10 cellular contexts compared by ENCODE assay signal in genomic region chr17:34378664-34379101, GRCh38. TPM values are rescaled to one million over a fixed set of nuclear protein-coding genes. Genes with fewer than 3 reads are reported as not detected.
DNase-seq lines count a peak whose midpoint lies in the region; ATAC-seq, FAIRE-seq and TF ChIP-seq lines count a peak whose summit lies in the region.
"Had no signal": no experiment of that assay in that cellular context is flagged by ENCODE, and none has a peak within 500 bp of the region (broad histone marks: within the 10 kb centered on the region; RNA-seq: fewer than 3 reads in every experiment).

No MANE protein-coding gene starts in this region.

- H3K9me3 Mint-ChIP-seq in activated B cell treated with CpG ODN at 0.5 μM for 24 hours: no peaks in the 10 kb centered on the region

- no peak for TF ChIP-seq RAD21 in HepG2 (CRISPR knock-in tag; IDR thresholded peaks at IDR 0.05)

- H3K9ac ChIP-seq in HepG2 (ENCODE audit: insufficient read depth, low read depth, low read length) (no peak overlapping the region), kidney (ENCODE audit: low read length in 2 of 2) (no peak overlapping the region)

- H3K4me1 Mint-ChIP-seq in activated B cell treated with CpG ODN at 0.5 μM for 24 hours: peaks cover 55% of the 10 kb centered on the region

- FAIRE-seq in HepG2 (lab: Jason Lieb, UNC): no peak
- FAIRE-seq in kidney (lab: Jason Lieb, UNC): no peak
- FAIRE-seq: G401.6 had no signal

- H3K79me2 ChIP-seq in HepG2 (ENCODE audit: insufficient read depth, low read length): no peaks in the 10 kb centered on the region

- H3K4me3 Mint-ChIP-seq in activated B cell treated with CpG ODN at 0.5 μM for 24 hours: peak overlapping the region; percentile 53

- ATAC-seq in GM18873 (IDR thresholded peaks at IDR 0.05; ENCODE audit: low FRiP score, unreplicated experiment): peak; percentile 69
- ATAC-seq in HG03196 (IDR thresholded peaks at IDR 0.05; ENCODE audit: unreplicated experiment): peak; percentile 71
- ATAC-seq in activated B cell treated with CpG ODN at 0.5 μM for 24 hours (ENCODE audit: low read depth): peak; percentile 79
- no peak for ATAC-seq in HepG2

- TF ChIP-seq EP300 in HepG2 (IDR thresholded peaks at IDR 0.05; ENCODE audit: low read depth in 2 of 2, low read length in 2 of 2): no peak
- TF ChIP-seq EP300 in HepG2 (CRISPR knock-in tag; IDR thresholded peaks at IDR 0.05; ENCODE audit: borderline replicate concordance): no peak

- no peaks in the 10 kb centered on the region for H4K20me1 ChIP-seq in HepG2 (ENCODE audit: insufficient read depth, low read length)

- H3K27me3 ChIP-seq in AG04450 (ENCODE audit: control insufficient read depth, insufficient read depth, low read length) (peaks cover 4% of the 10 kb centered on the region), HepG2 (ENCODE audit: control insufficient read depth in 1 of 2, insufficient read depth in 2 of 2, low read length in 2 of 2) (no peaks in the 10 kb centered on the region; a peak in 1 of 5 replicates)

- DNase-seq in AG04450 (ENCODE audit: low read depth, low spot score) (no peak), activated B cell treated with CpG ODN at 0.5 μM for 24 hours (no peak), ureter (ENCODE audit: low spot score) (no peak), HepG2 (ENCODE audit: low spot score) (no peak), kidney (no peak)
- DNase-seq in effector CD4-positive, alpha-beta T cell: no peak

- H3K9me3 ChIP-seq in AG04450 (ENCODE audit: control insufficient read depth, insufficient read depth, low read length): no peaks in the 10 kb centered on the region
- no peaks in the 10 kb centered on the region for H3K9me3 ChIP-seq in HepG2 (ENCODE audit: low read length)
- H3K9me3 ChIP-seq in kidney (ENCODE audit: control insufficient read depth in 1 of 2, low read length in 2 of 2): no peaks in the 10 kb centered on the region

- H3K4me3 ChIP-seq in AG04450 (ENCODE audit: low read depth, low read length) (no peak overlapping the region), HepG2 (replicated peaks in 1 of 3; ENCODE audit: insufficient read depth in 1 of 3, low read depth in 2 of 3, low read length in 3 of 3) (no peak overlapping the region), kidney (ENCODE audit: low read length in 2 of 2) (no peak overlapping the region)

- no TSS peak for BruUV-seq in HepG2 (replicated peaks; lab: Mats Ljungman, UMichigan)

- H2AFZ ChIP-seq in HepG2 (ENCODE audit: low read length): no peak overlapping the region

- H3K4me1 ChIP-seq in HepG2 (ENCODE audit: insufficient read depth, low read length) (no peaks in the 10 kb centered on the region), kidney (ENCODE audit: control insufficient read depth in 1 of 2, insufficient read depth in 1 of 2, low read depth in 1 of 2, low read length in 2 of 2) (peaks cover 0 to 2% of the 10 kb centered on the region in 2 donors)

- no peaks in the 10 kb centered on the region for H3K36me3 ChIP-seq in HepG2 (replicated peaks in 1 of 2; ENCODE audit: control insufficient read depth in 1 of 2, insufficient read depth in 2 of 2, low read length in 2 of 2)
- no peaks in the 10 kb centered on the region for H3K36me3 ChIP-seq in kidney (ENCODE audit: control insufficient read depth in 1 of 2, insufficient read depth in 2 of 2, low read length in 2 of 2)

- in situ Hi-C loops in HepG2 (cut with HindIII; ENCODE audit: extremely low pct_ligation_motif_present, low pct_unique_long_range_greater_than_20kb): no loop called here

- intact Hi-C loops in activated B cell treated with CpG ODN at 0.5 μM for 24 hours (cut with micrococcal nuclease): no loop called here
- intact Hi-C loops in HepG2 (cut with micrococcal nuclease; ENCODE audit: unreplicated experiment): no loop called here
- intact Hi-C loops in kidney (cut with DNase I): no loop called here

- TF ChIP-seq CTCF in AG04450 (IDR thresholded peaks at IDR 0.05; ENCODE audit: low read depth, low read length) (0 out of 2 replicates have a peak, but pooled peaks have one; percentile 6), activated B cell treated with CpG ODN at 0.5 μM for 24 hours (IDR thresholded peaks at IDR 0.05) (no peak), HepG2 (CRISPR knock-in tag; IDR thresholded peaks at IDR 0.05) (no peak), kidney (IDR thresholded peaks at IDR 0.05; ENCODE audit: borderline replicate concordance, extremely low read depth, insufficient read depth) (no peak)

- H3K27ac ChIP-seq in AG04450 (ENCODE audit: low read depth, low read length) (no peak overlapping the region), HepG2 (ENCODE audit: extremely low read length, insufficient read depth, low read length) (no peak overlapping the region), kidney (ENCODE audit: low read depth in 2 of 2, low read length in 2 of 2) (no peak overlapping the region)

- WGBS in HepG2 (ENCODE audit: low lambda C conversion rate): 3% methylated on average over 6 of the region's 6 CpGs

- no peaks in the 10 kb centered on the region for H3K36me3 Mint-ChIP-seq in activated B cell treated with CpG ODN at 0.5 μM for 24 hours (ENCODE audit: low read depth)

- CTCF ChIA-PET in AG04450 (lab: Charles Lee) (interaction anchor here (2.7 kb wide), 1 partner anchor 17 kb away, joined by 25 read pairs; no protein-coding TSS in a partner anchor), activated B cell treated with CpG ODN at 0.5 μM for 24 hours (lab: Charles Lee) (interaction anchor here (1.6 to 2.6 kb wide), 3 partner anchors 12 to 42 kb away, joined by 3 to 15 read pairs (median 8); no protein-coding TSS in a partner anchor), HepG2 (lab: Yijun Ruan, JAX; ENCODE audit: low intra/inter-chr PET ratio, low total read pairs) (no interaction called here)

- TF ChIP-seq POLR2A in HepG2 (IDR thresholded peaks at IDR 0.05; ENCODE audit: insufficient read depth in 1 of 2, low read depth in 2 of 2, low read length in 2 of 2): no peak

- H3K4me2 ChIP-seq in HepG2 (ENCODE audit: low read depth, low read length): no peak overlapping the region

- POLR2A ChIA-PET in AG04450 (lab: Yijun Ruan, JAX): no interaction called here
- POLR2A ChIA-PET in activated B cell treated with CpG ODN at 0.5 μM for 24 hours (lab: Charles Lee): no interaction called here
- POLR2A ChIA-PET in HepG2 (lab: Yijun Ruan, JAX): no interaction called here

- H3K27me3 Mint-ChIP-seq in activated B cell treated with CpG ODN at 0.5 μM for 24 hours: no peaks in the 10 kb centered on the region

- peak overlapping the region; percentile 76 for H3K27ac Mint-ChIP-seq in activated B cell treated with CpG ODN at 0.5 μM for 24 hours

RNA-seq across cellular contexts. Expression of gene CCL1, which starts 15.7 kb away (rescaled TPM):
- polyA plus RNA-seq in AG04450 (2011; rRNA removed): not detected in 2 replicates
- not detected in 2 replicates for polyA minus RNA-seq in AG04450 (2011; rRNA and poly(A)+ RNA removed)
- total RNA-seq in activated B cell treated with CpG ODN at 0.5 μM for 24 hours: not detected in 2 replicates
- total RNA-seq in ureter: not detected
- total RNA-seq in HepG2 (2016; rRNA removed; fragmentation: Illumina TruSeq; extraction: Trizol): not detected in 2 replicates
- total RNA-seq in HepG2 (2016; cell fraction: cytosol; rRNA removed; fragmentation: Illumina TruSeq; extraction: Trizol; ENCODE audit: low read depth): not detected in 2 replicates
- not detected in 2 replicates for total RNA-seq in HepG2 (2016; cell fraction: insoluble cytoplasmic fraction; rRNA removed; fragmentation: Illumina TruSeq; extraction: Trizol)
- not detected in 2 replicates for total RNA-seq in HepG2 (2016; cell fraction: membrane; rRNA removed; fragmentation: Illumina TruSeq; extraction: Trizol)
- total RNA-seq in HepG2 (2016; cell fraction: nucleus; rRNA removed; fragmentation: Illumina TruSeq; extraction: Trizol): not detected in 2 replicates
- polyA plus RNA-seq in HepG2 (2011; rRNA removed): not detected in 2 replicates
- polyA plus RNA-seq in HepG2 (2011; cell fraction: cytosol; rRNA removed): not detected in 2 replicates
- polyA plus RNA-seq in HepG2 (2011; cell fraction: nucleus; rRNA removed): not detected in 2 replicates
- polyA plus RNA-seq in HepG2 (2012): not detected in 2 replicates
- not detected in 2 replicates for polyA plus RNA-seq in HepG2 (2016; cell fraction: cytosol; fragmentation: Illumina TruSeq; extraction: Trizol; ENCODE audit: low read depth)
- not detected in 2 replicates for polyA plus RNA-seq in HepG2 (2016; cell fraction: insoluble cytoplasmic fraction; fragmentation: Illumina TruSeq; extraction: Trizol; ENCODE audit: low read depth)
- polyA plus RNA-seq in HepG2 (2016; cell fraction: membrane; fragmentation: Illumina TruSeq; extraction: Trizol; ENCODE audit: low read depth): not detected in 2 replicates
- not detected in 2 replicates for polyA plus RNA-seq in HepG2 (2016; cell fraction: nucleus; fragmentation: Illumina TruSeq; extraction: Trizol; ENCODE audit: insufficient read depth, low read depth)
- polyA minus RNA-seq in HepG2 (2011; rRNA and poly(A)+ RNA removed; ENCODE audit: low replicate concordance): not detected in 2 replicates
- polyA minus RNA-seq in HepG2 (2011; cell fraction: cytosol; rRNA and poly(A)+ RNA removed): not detected in 2 replicates
- polyA minus RNA-seq in HepG2 (2011; cell fraction: nucleus; rRNA and poly(A)+ RNA removed): not detected in 2 replicates
- not detected for total RNA-seq in kidney
- not detected for polyA plus RNA-seq in kidney (ENCODE audit: insufficient read depth, low read depth, low replicate concordance)

RNA-seq across cellular contexts. Expression of gene CCL13, which starts 22.4 kb away (rescaled TPM):
- polyA plus RNA-seq in AG04450 (2011; rRNA removed) (0.16 TPM in 1 of 2 replicates, not detected in the other), HepG2 (2011; rRNA removed) (not detected in 2 replicates), kidney (ENCODE audit: insufficient read depth, low read depth, low replicate concordance) (not detected)
- polyA minus RNA-seq in AG04450 (2011; rRNA and poly(A)+ RNA removed): 0.52 TPM in 1 of 2 replicates, not detected in the other
- total RNA-seq in activated B cell treated with CpG ODN at 0.5 μM for 24 hours (not detected in 2 replicates), ureter (2.1 TPM), HepG2 (2016; rRNA removed; fragmentation: Illumina TruSeq; extraction: Trizol) (not detected in 2 replicates), kidney (1.1 TPM)
- not detected in 2 replicates for total RNA-seq in HepG2 (2016; cell fraction: cytosol; rRNA removed; fragmentation: Illumina TruSeq; extraction: Trizol; ENCODE audit: low read depth)
- total RNA-seq in HepG2 (2016; cell fraction: insoluble cytoplasmic fraction; rRNA removed; fragmentation: Illumina TruSeq; extraction: Trizol): not detected in 2 replicates
- not detected in 2 replicates for total RNA-seq in HepG2 (2016; cell fraction: membrane; rRNA removed; fragmentation: Illumina TruSeq; extraction: Trizol)
- not detected in 2 replicates for total RNA-seq in HepG2 (2016; cell fraction: nucleus; rRNA removed; fragmentation: Illumina TruSeq; extraction: Trizol)
- polyA plus RNA-seq in HepG2 (2011; cell fraction: cytosol; rRNA removed): not detected in 2 replicates
- not detected in 2 replicates for polyA plus RNA-seq in HepG2 (2011; cell fraction: nucleus; rRNA removed)
- not detected in 2 replicates for polyA plus RNA-seq in HepG2 (2012)
- not detected in 2 replicates for polyA plus RNA-seq in HepG2 (2016; cell fraction: cytosol; fragmentation: Illumina TruSeq; extraction: Trizol; ENCODE audit: low read depth)
- not detected in 2 replicates for polyA plus RNA-seq in HepG2 (2016; cell fraction: insoluble cytoplasmic fraction; fragmentation: Illumina TruSeq; extraction: Trizol; ENCODE audit: low read depth)
- polyA plus RNA-seq in HepG2 (2016; cell fraction: membrane; fragmentation: Illumina TruSeq; extraction: Trizol; ENCODE audit: low read depth): not detected in 2 replicates
- not detected in 2 replicates for polyA plus RNA-seq in HepG2 (2016; cell fraction: nucleus; fragmentation: Illumina TruSeq; extraction: Trizol; ENCODE audit: insufficient read depth, low read depth)
- polyA minus RNA-seq in HepG2 (2011; rRNA and poly(A)+ RNA removed; ENCODE audit: low replicate concordance): not detected in 2 replicates
- polyA minus RNA-seq in HepG2 (2011; cell fraction: cytosol; rRNA and poly(A)+ RNA removed): not detected in 2 replicates
- not detected in 2 replicates for polyA minus RNA-seq in HepG2 (2011; cell fraction: nucleus; rRNA and poly(A)+ RNA removed)
- total RNA-seq: T-helper 2 cell treated with Interferon-gamma antibody and Interleukin-4, amounts not matched to agents 100 ng/mL and 5 ng/mL, for 36 hours had no signal

RNA-seq across cellular contexts. Expression of gene CCL8, which starts 59.4 kb away (rescaled TPM):
- polyA plus RNA-seq in AG04450 (2011; rRNA removed) (0.06 TPM in 1 of 2 replicates, not detected in the other), HepG2 (2011; rRNA removed) (not detected in 2 replicates), kidney (ENCODE audit: insufficient read depth, low read depth, low replicate concordance) (not detected)
- polyA minus RNA-seq in AG04450 (2011; rRNA and poly(A)+ RNA removed): not detected in 2 replicates
- total RNA-seq in activated B cell treated with CpG ODN at 0.5 μM for 24 hours (not detected in 2 replicates), ureter (not detected), HepG2 (2016; rRNA removed; fragmentation: Illumina TruSeq; extraction: Trizol) (not detected in 2 replicates), kidney (not detected)
- total RNA-seq in HepG2 (2016; cell fraction: cytosol; rRNA removed; fragmentation: Illumina TruSeq; extraction: Trizol; ENCODE audit: low read depth): not detected in 2 replicates
- total RNA-seq in HepG2 (2016; cell fraction: insoluble cytoplasmic fraction; rRNA removed; fragmentation: Illumina TruSeq; extraction: Trizol): not detected in 2 replicates
- not detected in 2 replicates for total RNA-seq in HepG2 (2016; cell fraction: membrane; rRNA removed; fragmentation: Illumina TruSeq; extraction: Trizol)
- not detected in 2 replicates for total RNA-seq in HepG2 (2016; cell fraction: nucleus; rRNA removed; fragmentation: Illumina TruSeq; extraction: Trizol)
- polyA plus RNA-seq in HepG2 (2011; cell fraction: cytosol; rRNA removed): not detected in 2 replicates
- polyA plus RNA-seq in HepG2 (2011; cell fraction: nucleus; rRNA removed): not detected in 2 replicates
- polyA plus RNA-seq in HepG2 (2012): not detected in 2 replicates
- not detected in 2 replicates for polyA plus RNA-seq in HepG2 (2016; cell fraction: cytosol; fragmentation: Illumina TruSeq; extraction: Trizol; ENCODE audit: low read depth)
- not detected in 2 replicates for polyA plus RNA-seq in HepG2 (2016; cell fraction: insoluble cytoplasmic fraction; fragmentation: Illumina TruSeq; extraction: Trizol; ENCODE audit: low read depth)
- not detected in 2 replicates for polyA plus RNA-seq in HepG2 (2016; cell fraction: membrane; fragmentation: Illumina TruSeq; extraction: Trizol; ENCODE audit: low read depth)
- not detected in 2 replicates for polyA plus RNA-seq in HepG2 (2016; cell fraction: nucleus; fragmentation: Illumina TruSeq; extraction: Trizol; ENCODE audit: insufficient read depth, low read depth)
- not detected in 2 replicates for polyA minus RNA-seq in HepG2 (2011; rRNA and poly(A)+ RNA removed; ENCODE audit: low replicate concordance)
- not detected in 2 replicates for polyA minus RNA-seq in HepG2 (2011; cell fraction: cytosol; rRNA and poly(A)+ RNA removed)
- polyA minus RNA-seq in HepG2 (2011; cell fraction: nucleus; rRNA and poly(A)+ RNA removed): not detected in 2 replicates
- total RNA-seq: T-helper 2 cell treated with Interferon-gamma antibody and Interleukin-4, amounts not matched to agents 100 ng/mL and 5 ng/mL, for 36 hours had no signal
